8 cellular contexts compared by ENCODE assay signal in genomic region chr2:181780159-181781081, GRCh38.
DNase-seq lines count a peak whose midpoint lies in the region; ATAC-seq and TF ChIP-seq lines count a peak whose summit lies in the region.

No MANE protein-coding gene starts in this region.

- H4K20me1 ChIP-seq in PC-3 (ENCODE audit: low read length): no peaks in the 10 kb centered on the region

- ATAC-seq in GM18858 (IDR thresholded peaks at IDR 0.05; ENCODE audit: unreplicated experiment) (peak; percentile 74), HG02610 (IDR thresholded peaks at IDR 0.05; ENCODE audit: unreplicated experiment) (peak; percentile 61), PC-3 (no peak)
- ATAC-seq in CD8-positive, alpha-beta T cell: no peak

- CTCF ChIA-PET in PC-3 (lab: Charles Lee): no interaction called here
- CTCF ChIA-PET in CD8-positive, alpha-beta T cell (lab: Charles Lee): interaction anchor here (1.4 kb wide), 1 partner anchor 9 kb away, joined by 3 read pairs; no protein-coding TSS in a partner anchor

- H3K4me1 Mint-ChIP-seq in CD8-positive, alpha-beta T cell (ENCODE audit: low read depth): no peaks in the 10 kb centered on the region

- no peaks in the 10 kb centered on the region for H3F3A ChIP-seq in PC-3 (ENCODE audit: low read length, unreplicated experiment)

- H3K4me3 ChIP-seq in PC-3 (ENCODE audit: low read length) (no peak overlapping the region), tibial artery (no peak overlapping the region)
- no peak overlapping the region for H3K4me3 ChIP-seq in CD8-positive, alpha-beta T cell (ENCODE audit: low read depth, low read length)

- DNase-seq in PC-3 (peak; percentile 55), lung microvascular endothelial cell (ENCODE audit: low read depth in 2 of 2) (peak; percentile 26 to 49), tibial artery (no peak), globus pallidus (ENCODE audit: low spot score) (no peak)
- no peak for DNase-seq in CD8-positive, alpha-beta T cell
- no peak for DNase-seq in activated CD8-positive, alpha-beta memory T cell treated with anti-CD3 and anti-CD28 coated beads for 24 hours

- no peak overlapping the region for H3K9ac ChIP-seq in PC-3 (ENCODE audit: low read length)

- H3K27ac Mint-ChIP-seq in CD8-positive, alpha-beta T cell: no peak overlapping the region

- H3K36me3 Mint-ChIP-seq in CD8-positive, alpha-beta T cell: no peaks in the 10 kb centered on the region

- peak overlapping the region; percentile 60 for H3K27ac ChIP-seq in PC-3 (ENCODE audit: low read length)
- H3K27ac ChIP-seq in tibial artery: no peak overlapping the region
- no peak overlapping the region for H3K27ac ChIP-seq in CD8-positive, alpha-beta T cell (ENCODE audit: low read depth, low read length)

- no peaks in the 10 kb centered on the region for H3K9me3 Mint-ChIP-seq in CD8-positive, alpha-beta T cell

- peaks cover 2% of the 10 kb centered on the region for H3K27me3 Mint-ChIP-seq in CD8-positive, alpha-beta T cell (ENCODE audit: low read depth)

- H3K36me3 ChIP-seq in PC-3 (ENCODE audit: low read depth, low read length) (no peaks in the 10 kb centered on the region), tibial artery (no peaks in the 10 kb centered on the region)
- no peaks in the 10 kb centered on the region for H3K36me3 ChIP-seq in CD8-positive, alpha-beta T cell (ENCODE audit: insufficient read depth, low read length)

- no peak overlapping the region for H3K4me3 Mint-ChIP-seq in CD8-positive, alpha-beta T cell

- H3K27me3 ChIP-seq in PC-3 (ENCODE audit: low read length): no peaks in the 10 kb centered on the region
- H3K27me3 ChIP-seq in tibial artery: no peaks in the 10 kb centered on the region
- no peaks in the 10 kb centered on the region for H3K27me3 ChIP-seq in CD8-positive, alpha-beta T cell (ENCODE audit: insufficient read depth, low read length)

- H2AFZ ChIP-seq in PC-3 (ENCODE audit: low read length): peak overlapping the region; percentile 49; the same call in 1 of the 2 replicates

- H3K4me2 ChIP-seq in PC-3 (ENCODE audit: low read length): peak overlapping the region; percentile 3; the same call in 1 of the 2 replicates

- H3K4me1 ChIP-seq in PC-3 (ENCODE audit: insufficient read depth, low read length) (peaks cover 55% of the 10 kb centered on the region), tibial artery (peaks cover 0 to 15% (median 5%) of the 10 kb centered on the region in 4 donors)
- no peaks in the 10 kb centered on the region for H3K4me1 ChIP-seq in CD8-positive, alpha-beta T cell (ENCODE audit: insufficient read depth, low read length)

- H3K79me2 ChIP-seq in PC-3 (ENCODE audit: low read length): no peaks in the 10 kb centered on the region

- POLR2A ChIA-PET in PC-3 (lab: Charles Lee; ENCODE audit: unreplicated experiment): no interaction called here
- POLR2A ChIA-PET in CD8-positive, alpha-beta T cell (lab: Charles Lee): interaction anchor here (0.8 kb wide), 1 partner anchor 173 kb away, joined by 3 read pairs; no protein-coding TSS in a partner anchor

- no TSS peak for BruUV-seq in PC-3 (replicated peaks; lab: Mats Ljungman, UMichigan)

- intact Hi-C loops in PC-3 (cut with micrococcal nuclease): no loop called here
- intact Hi-C loops in tibial artery (cut with DNase I; ENCODE audit: low total_unique reads): no loop called here
- intact Hi-C loops in CD8-positive, alpha-beta T cell (cut with DNase I, micrococcal nuclease): no loop called here

- TF ChIP-seq CTCF in PC-3 (conservative IDR thresholded peaks at IDR 0.05; ENCODE audit: low read depth, low read length): no peak
- no peak for TF ChIP-seq CTCF in tibial artery (IDR thresholded peaks at IDR 0.05)
- TF ChIP-seq CTCF in CD8-positive, alpha-beta T cell (IDR thresholded peaks at IDR 0.05): no peak

- H3K9me3 ChIP-seq in PC-3 (ENCODE audit: low read length) (no peaks in the 10 kb centered on the region), tibial artery (no peaks in the 10 kb centered on the region)
- no peaks in the 10 kb centered on the region for H3K9me3 ChIP-seq in CD8-positive, alpha-beta T cell (ENCODE audit: low read length)

- H3K9me2 ChIP-seq in PC-3 (replicated peaks; ENCODE audit: low read length): no peaks in the 10 kb centered on the region

Comparison
In these comparisons a context has a peak if more than half of its experiments do, and no peak if none do; other contexts are left out.
1. ATAC-seq: peak in GM18858 (single experiment) and HG02610 (single experiment); none in PC-3 (single experiment) and CD8-positive, alpha-beta T cell (single experiment).
2. DNase-seq: peak in PC-3 (single experiment) and lung microvascular endothelial cell (2 of 2); none in tibial artery (0 of 2), CD8-positive, alpha-beta T cell (0 of 7), activated CD8-positive, alpha-beta memory T cell treated with anti-CD3 and anti-CD28 coated beads for 24 hours (single experiment) and globus pallidus (single experiment).